Comparison of ENCODE assay signal across 17 cellular contexts in the genomic region with DNA sequence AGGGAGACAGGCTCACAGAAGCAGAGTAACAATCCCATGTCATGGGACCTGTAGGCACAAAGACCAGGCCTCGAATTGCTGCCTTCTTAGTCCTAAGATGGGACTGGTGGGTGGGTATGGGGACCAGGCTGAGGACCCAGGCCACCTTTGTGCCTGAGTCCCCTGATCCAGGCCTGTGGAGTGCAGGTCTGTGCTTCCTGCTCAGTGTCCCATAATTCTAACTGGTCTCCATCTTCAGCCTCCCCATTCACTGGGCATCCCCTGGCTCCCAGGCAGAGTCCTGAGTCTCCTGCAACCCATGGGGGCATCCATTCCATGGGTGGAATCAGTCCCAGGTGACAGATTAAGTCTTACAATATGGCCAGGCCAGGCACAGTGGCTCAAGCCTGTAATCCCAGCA.
"Had no signal": no experiment of that assay in that cellular context is flagged by ENCODE, and none has a peak within 500 bp of the region (broad histone marks: within the 10 kb centered on the region; RNA-seq: fewer than 3 reads in every experiment).

No MANE protein-coding gene starts in this region.

- H3K27ac Mint-ChIP-seq: activated B cell treated with CpG ODN at 0.5 μM for 24 hours; activated naive CD4-positive, alpha-beta T cell treated with anti-CD3 and anti-CD28 coated beads, Interleukin-2, amount 50 U/mL, for 72 hours; activated T-cell treated with anti-CD3 and anti-CD28 coated beads, Interleukin-2, amount 50 U/mL, for 72 hours; stimulated activated effector memory CD8-positive, alpha-beta T cell treated with anti-CD3 and anti-CD28 coated beads, Interleukin-12 subunit alpha, Interleukin-12 subunit beta, amount 100 ng/mL, for 72 hours had no signal

- H3K27me3 Mint-ChIP-seq: activated B cell treated with CpG ODN at 0.5 μM for 24 hours had no signal

- DNase-seq: activated B cell treated with CpG ODN at 0.5 μM for 24 hours; activated CD4-positive, alpha-beta T cell treated with anti-CD3 and anti-CD28 coated beads for 48 hours; activated CD8-positive, alpha-beta memory T cell treated with anti-CD3 and anti-CD28 coated beads, Interleukin-2, amount 50 U/mL, for 48 hours; activated gamma-delta T cell; activated T-cell treated with anti-CD3 and anti-CD28 coated beads, Interleukin-2, amount 50 U/mL, for 72 hours; amniotic stem cell; brain microvascular endothelial cell; effector CD8-positive, alpha-beta T cell; T-helper 2 cell; uterus had no signal

- FAIRE-seq: pancreas had no signal

- H3K9me3 Mint-ChIP-seq: activated B cell treated with CpG ODN at 0.5 μM for 24 hours; activated naive CD4-positive, alpha-beta T cell treated with anti-CD3 and anti-CD28 coated beads, Interleukin-2, amount 50 U/mL, for 72 hours; stimulated activated effector memory CD8-positive, alpha-beta T cell treated with anti-CD3 and anti-CD28 coated beads, Interleukin-12 subunit alpha, Interleukin-12 subunit beta, amount 100 ng/mL, for 72 hours had no signal

- H3K36me3 ChIP-seq: brain microvascular endothelial cell, pancreas, sigmoid colon, thyroid gland, uterus had no signal

- ATAC-seq: activated naive CD4-positive, alpha-beta T cell treated with anti-CD3 and anti-CD28 coated beads, Interleukin-2, amount 50 U/mL, for 72 hours; activated T-cell treated with anti-CD3 and anti-CD28 coated beads, Interleukin-2, amount 50 U/mL, for 72 hours; stimulated activated effector memory CD8-positive, alpha-beta T cell treated with anti-CD3 and anti-CD28 coated beads, Interleukin-12 subunit alpha, Interleukin-12 subunit beta, amount 100 ng/mL, for 72 hours had no signal

- H3K9me3 ChIP-seq: pancreas, sigmoid colon, thyroid gland, uterus had no signal

- H3K4me3 ChIP-seq: lung, pancreas, sigmoid colon, thyroid gland, uterus had no signal

- H3K4me3 Mint-ChIP-seq: activated B cell treated with CpG ODN at 0.5 μM for 24 hours; activated T-cell treated with anti-CD3 and anti-CD28 coated beads, Interleukin-2, amount 50 U/mL, for 72 hours; stimulated activated effector memory CD8-positive, alpha-beta T cell treated with anti-CD3 and anti-CD28 coated beads, Interleukin-12 subunit alpha, Interleukin-12 subunit beta, amount 100 ng/mL, for 72 hours had no signal

- H3K4me1 ChIP-seq: foreskin keratinocyte, pancreas, uterus had no signal

- H3K27ac ChIP-seq: brain microvascular endothelial cell, foreskin keratinocyte, pancreas, thyroid gland, uterus had no signal

- H3K27me3 ChIP-seq: brain microvascular endothelial cell, foreskin keratinocyte, pancreas, sigmoid colon, thyroid gland, uterus had no signal
